1 cellular context compared by ENCODE assay signal in the genomic region with DNA sequence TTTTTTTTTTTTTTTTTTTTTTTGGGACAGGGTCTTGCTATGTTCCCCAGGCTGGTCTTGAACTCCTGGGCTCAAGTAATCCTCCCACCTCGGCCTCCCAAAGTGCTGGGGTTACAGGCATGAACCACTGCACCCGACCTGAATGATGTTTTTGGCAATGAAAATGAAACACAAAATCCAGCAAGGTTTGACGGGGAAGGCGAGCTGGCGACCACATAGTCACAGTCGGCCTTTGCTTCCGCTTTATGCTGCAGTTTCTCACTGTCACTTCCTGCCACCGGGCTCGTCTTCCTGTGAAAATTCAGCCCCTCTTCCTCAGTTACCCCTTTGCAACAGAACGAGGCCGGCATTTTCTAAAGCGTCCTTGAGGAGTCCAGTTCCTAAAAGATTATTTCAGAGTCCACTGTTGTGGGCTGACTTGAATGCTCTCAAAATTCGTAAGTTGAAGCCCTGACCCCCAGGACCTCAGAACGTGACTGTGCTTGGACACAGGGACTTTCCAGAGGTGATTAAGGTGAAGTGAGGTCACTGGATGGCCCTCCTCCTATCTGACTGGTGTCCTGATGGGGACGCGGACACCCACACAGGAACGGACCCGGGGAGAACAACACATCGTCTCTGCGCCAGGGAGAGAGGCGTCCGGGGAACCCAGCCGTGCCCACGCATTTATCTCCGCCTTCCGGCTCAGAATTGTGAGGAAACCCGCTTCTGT.
A peak's percentile ranks its signal among the peaks of the same experiment; 100 is the strongest.
TF ChIP-seq lines count a peak whose summit lies in the region.

No MANE protein-coding gene starts in this region.

TF ChIP-seq in K562, 482 proteins besides CTCF, POLR2A, EP300 and RAD21 (continued from another document and continues in another):
- TF ChIP-seq SP2 (IDR thresholded peaks at IDR 0.05; ENCODE audit: extremely low read depth, low read depth, low read length, poor library complexity, severe bottlenecking) (no peak), THRA (IDR thresholded peaks at IDR 0.05) (no peak; the same call in 1 of the 2 replicates), EP400 (IDR thresholded peaks at IDR 0.05) (no peak), NFIX (CRISPR knock-in tag; IDR thresholded peaks at IDR 0.05; ENCODE audit: low read depth) (no peak), ZSCAN29 (IDR thresholded peaks at IDR 0.05) (no peak), ZNF586 (CRISPR knock-in tag; conservative IDR thresholded peaks at IDR 0.05) (no peak), LARP7 (IDR thresholded peaks at IDR 0.05) (no peak), ZFX (CRISPR knock-in tag; IDR thresholded peaks at IDR 0.05) (peak; percentile 58), RUNX1 (IDR thresholded peaks at IDR 0.05; ENCODE audit: low read depth) (no peak), SMARCA5 (IDR thresholded peaks at IDR 0.05) (no peak), HMG20B (CRISPR knock-in tag; IDR thresholded peaks at IDR 0.05) (no peak), SMAD4 (CRISPR knock-in tag; conservative IDR thresholded peaks at IDR 0.05) (peak; percentile 46; the same call in 1 of the 2 replicates), ETV1 (tag; conservative IDR thresholded peaks at IDR 0.05; ENCODE audit: low read depth) (0 out of 2 replicates have a peak, but pooled peaks have one; percentile 22), NCOA2 (IDR thresholded peaks at IDR 0.05; ENCODE audit: partially characterized antibody in 2 of 2) (no peak), CREBBP (IDR thresholded peaks at IDR 0.05; ENCODE audit: low read depth, low read length) (no peak), SMC3 (conservative IDR thresholded peaks at IDR 0.05; ENCODE audit: insufficient read depth, low read depth, low read length) (no peak), MAFF (IDR thresholded peaks at IDR 0.05; ENCODE audit: low read length) (no peak), SNRNP70 (optimal IDR thresholded peaks at IDR 0.05; ENCODE audit: low read depth, low read length) (no peak), ZNF592 (IDR thresholded peaks at IDR 0.05) (peak; percentile 48; the same call in 1 of the 2 replicates), FOSL1 (tag; conservative IDR thresholded peaks at IDR 0.05) (no peak), PCBP1 (IDR thresholded peaks at IDR 0.05; ENCODE audit: low read depth, low read length, poor library complexity, severe bottlenecking) (no peak), USF2 (CRISPR knock-in tag; IDR thresholded peaks at IDR 0.05) (no peak), TBP (optimal IDR thresholded peaks at IDR 0.05; ENCODE audit: low read depth, low read length) (peak; percentile 19), ATF7 (IDR thresholded peaks at IDR 0.05) (0 out of 2 replicates have a peak, but pooled peaks have one; percentile 34), TCF3 (CRISPR knock-in tag; IDR thresholded peaks at IDR 0.05) (no peak), DPF2 (IDR thresholded peaks at IDR 0.05) (peak; percentile 55; the same call in 1 of the 2 replicates), ZNF408 (CRISPR knock-in tag; IDR thresholded peaks at IDR 0.05; ENCODE audit: low read depth) (no peak), CTBP1 (IDR thresholded peaks at IDR 0.05; ENCODE audit: borderline replicate concordance) (0 out of 2 replicates have a peak, but pooled peaks have one; percentile 41), ZNF449 (CRISPR knock-in tag; IDR thresholded peaks at IDR 0.05) (no peak), FOXA1 (IDR thresholded peaks at IDR 0.05; ENCODE audit: borderline replicate concordance) (no peak), ZBED1 (IDR thresholded peaks at IDR 0.05) (no peak), NFXL1 (CRISPR knock-in tag; IDR thresholded peaks at IDR 0.05) (no peak), ZNF57 (CRISPR knock-in tag; IDR thresholded peaks at IDR 0.05) (no peak), ZNF395 (CRISPR knock-in tag; IDR thresholded peaks at IDR 0.05) (no peak), FOXK1 (CRISPR knock-in tag; IDR thresholded peaks at IDR 0.05; ENCODE audit: borderline replicate concordance) (no peak), HNRNPUL1 (IDR thresholded peaks at IDR 0.05; ENCODE audit: low read length) (no peak), DNMT1 (IDR thresholded peaks at IDR 0.05) (no peak), E4F1 (CRISPR knock-in tag; IDR thresholded peaks at IDR 0.05; ENCODE audit: borderline replicate concordance) (no peak)
- TF ChIP-seq, protein P1, sequence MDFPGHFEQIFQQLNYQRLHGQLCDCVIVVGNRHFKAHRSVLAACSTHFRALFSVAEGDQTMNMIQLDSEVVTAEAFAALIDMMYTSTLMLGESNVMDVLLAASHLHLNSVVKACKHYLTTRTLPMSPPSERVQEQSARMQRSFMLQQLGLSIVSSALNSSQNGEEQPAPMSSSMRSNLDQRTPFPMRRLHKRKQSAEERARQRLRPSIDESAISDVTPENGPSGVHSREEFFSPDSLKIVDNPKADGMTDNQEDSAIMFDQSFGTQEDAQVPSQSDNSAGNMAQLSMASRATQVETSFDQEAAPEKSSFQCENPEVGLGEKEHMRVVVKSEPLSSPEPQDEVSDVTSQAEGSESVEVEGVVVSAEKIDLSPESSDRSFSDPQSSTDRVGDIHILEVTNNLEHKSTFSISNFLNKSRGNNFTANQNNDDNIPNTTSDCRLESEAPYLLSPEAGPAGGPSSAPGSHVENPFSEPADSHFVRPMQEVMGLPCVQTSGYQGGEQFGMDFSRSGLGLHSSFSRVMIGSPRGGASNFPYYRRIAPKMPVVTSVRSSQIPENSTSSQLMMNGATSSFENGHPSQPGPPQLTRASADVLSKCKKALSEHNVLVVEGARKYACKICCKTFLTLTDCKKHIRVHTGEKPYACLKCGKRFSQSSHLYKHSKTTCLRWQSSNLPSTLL (IDR thresholded peaks at IDR 0.05): no peak
- TF ChIP-seq, protein P2, sequence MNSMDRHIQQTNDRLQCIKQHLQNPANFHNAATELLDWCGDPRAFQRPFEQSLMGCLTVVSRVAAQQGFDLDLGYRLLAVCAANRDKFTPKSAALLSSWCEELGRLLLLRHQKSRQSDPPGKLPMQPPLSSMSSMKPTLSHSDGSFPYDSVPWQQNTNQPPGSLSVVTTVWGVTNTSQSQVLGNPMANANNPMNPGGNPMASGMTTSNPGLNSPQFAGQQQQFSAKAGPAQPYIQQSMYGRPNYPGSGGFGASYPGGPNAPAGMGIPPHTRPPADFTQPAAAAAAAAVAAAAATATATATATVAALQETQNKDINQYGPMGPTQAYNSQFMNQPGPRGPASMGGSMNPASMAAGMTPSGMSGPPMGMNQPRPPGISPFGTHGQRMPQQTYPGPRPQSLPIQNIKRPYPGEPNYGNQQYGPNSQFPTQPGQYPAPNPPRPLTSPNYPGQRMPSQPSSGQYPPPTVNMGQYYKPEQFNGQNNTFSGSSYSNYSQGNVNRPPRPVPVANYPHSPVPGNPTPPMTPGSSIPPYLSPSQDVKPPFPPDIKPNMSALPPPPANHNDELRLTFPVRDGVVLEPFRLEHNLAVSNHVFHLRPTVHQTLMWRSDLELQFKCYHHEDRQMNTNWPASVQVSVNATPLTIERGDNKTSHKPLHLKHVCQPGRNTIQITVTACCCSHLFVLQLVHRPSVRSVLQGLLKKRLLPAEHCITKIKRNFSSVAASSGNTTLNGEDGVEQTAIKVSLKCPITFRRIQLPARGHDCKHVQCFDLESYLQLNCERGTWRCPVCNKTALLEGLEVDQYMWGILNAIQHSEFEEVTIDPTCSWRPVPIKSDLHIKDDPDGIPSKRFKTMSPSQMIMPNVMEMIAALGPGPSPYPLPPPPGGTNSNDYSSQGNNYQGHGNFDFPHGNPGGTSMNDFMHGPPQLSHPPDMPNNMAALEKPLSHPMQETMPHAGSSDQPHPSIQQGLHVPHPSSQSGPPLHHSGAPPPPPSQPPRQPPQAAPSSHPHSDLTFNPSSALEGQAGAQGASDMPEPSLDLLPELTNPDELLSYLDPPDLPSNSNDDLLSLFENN (IDR thresholded peaks at IDR 0.05; ENCODE audit: low read depth in 2 of 2, low read length in 2 of 2): no peak
- TF ChIP-seq, protein P3, sequence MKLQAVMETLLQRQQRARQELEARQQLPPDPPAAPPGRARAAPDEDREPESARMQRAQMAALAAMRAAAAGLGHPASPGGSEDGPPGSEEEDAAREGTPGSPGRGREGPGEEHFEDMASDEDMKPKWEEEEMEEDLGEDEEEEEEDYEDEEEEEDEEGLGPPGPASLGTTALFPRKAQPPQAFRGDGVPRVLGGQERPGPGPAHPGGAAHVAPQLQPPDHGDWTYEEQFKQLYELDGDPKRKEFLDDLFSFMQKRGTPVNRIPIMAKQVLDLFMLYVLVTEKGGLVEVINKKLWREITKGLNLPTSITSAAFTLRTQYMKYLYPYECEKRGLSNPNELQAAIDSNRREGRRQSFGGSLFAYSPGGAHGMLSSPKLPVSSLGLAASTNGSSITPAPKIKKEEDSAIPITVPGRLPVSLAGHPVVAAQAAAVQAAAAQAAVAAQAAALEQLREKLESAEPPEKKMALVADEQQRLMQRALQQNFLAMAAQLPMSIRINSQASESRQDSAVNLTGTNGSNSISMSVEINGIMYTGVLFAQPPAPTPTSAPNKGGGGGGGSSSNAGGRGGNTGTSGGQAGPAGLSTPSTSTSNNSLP (IDR thresholded peaks at IDR 0.05; ENCODE audit: borderline replicate concordance, low read depth, low read length): no peak
